1 cellular context compared by ENCODE assay signal in the genomic region with DNA sequence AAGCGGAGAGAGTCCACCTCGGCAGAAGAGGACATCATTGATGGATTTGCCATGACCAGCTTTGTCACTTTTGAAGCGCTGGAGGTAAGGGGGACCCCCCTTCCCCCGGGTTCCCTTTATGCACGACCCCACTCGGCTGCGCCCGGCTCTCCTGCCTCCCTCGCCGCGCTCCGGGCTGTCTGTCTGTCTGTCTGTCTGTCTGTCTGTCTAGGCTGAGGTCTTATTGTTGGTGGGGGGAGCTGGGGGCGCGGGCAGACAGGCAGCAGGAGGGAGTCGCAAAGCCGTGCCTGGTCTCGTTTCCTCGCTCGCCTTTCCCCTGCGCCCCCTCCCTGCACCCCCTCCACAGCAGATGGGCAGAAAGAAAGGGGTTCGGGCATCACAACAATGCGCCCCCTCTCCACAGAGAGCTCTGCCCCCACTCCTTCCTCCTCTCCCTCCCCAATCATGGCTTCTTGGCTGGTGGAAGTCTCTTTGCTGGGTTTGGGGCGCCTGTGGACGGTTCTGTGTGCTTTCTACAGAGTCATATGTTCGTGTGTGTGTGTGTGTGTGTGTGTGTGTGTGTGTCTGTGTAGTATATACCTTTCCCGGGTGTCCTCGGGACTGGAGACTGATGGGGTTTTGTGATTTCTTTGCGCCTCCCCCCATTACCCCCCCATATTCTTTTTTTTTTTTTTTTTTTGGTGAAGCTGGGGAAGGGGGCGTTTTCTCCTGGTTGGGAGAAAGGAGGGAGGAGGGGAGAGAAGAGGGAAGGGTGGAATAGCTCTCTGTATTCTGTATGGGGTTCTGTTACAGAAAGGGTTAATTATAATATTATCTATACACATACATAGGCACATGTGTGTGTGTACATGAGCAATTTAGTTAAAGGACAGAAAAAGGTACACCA.
TF ChIP-seq lines count a peak whose summit lies in the region.

No MANE protein-coding gene starts in this region.

TF ChIP-seq in GM12878, 131 proteins besides CTCF, POLR2A, EP300 and RAD21 (continued from another document):
- TF ChIP-seq, protein P1, sequence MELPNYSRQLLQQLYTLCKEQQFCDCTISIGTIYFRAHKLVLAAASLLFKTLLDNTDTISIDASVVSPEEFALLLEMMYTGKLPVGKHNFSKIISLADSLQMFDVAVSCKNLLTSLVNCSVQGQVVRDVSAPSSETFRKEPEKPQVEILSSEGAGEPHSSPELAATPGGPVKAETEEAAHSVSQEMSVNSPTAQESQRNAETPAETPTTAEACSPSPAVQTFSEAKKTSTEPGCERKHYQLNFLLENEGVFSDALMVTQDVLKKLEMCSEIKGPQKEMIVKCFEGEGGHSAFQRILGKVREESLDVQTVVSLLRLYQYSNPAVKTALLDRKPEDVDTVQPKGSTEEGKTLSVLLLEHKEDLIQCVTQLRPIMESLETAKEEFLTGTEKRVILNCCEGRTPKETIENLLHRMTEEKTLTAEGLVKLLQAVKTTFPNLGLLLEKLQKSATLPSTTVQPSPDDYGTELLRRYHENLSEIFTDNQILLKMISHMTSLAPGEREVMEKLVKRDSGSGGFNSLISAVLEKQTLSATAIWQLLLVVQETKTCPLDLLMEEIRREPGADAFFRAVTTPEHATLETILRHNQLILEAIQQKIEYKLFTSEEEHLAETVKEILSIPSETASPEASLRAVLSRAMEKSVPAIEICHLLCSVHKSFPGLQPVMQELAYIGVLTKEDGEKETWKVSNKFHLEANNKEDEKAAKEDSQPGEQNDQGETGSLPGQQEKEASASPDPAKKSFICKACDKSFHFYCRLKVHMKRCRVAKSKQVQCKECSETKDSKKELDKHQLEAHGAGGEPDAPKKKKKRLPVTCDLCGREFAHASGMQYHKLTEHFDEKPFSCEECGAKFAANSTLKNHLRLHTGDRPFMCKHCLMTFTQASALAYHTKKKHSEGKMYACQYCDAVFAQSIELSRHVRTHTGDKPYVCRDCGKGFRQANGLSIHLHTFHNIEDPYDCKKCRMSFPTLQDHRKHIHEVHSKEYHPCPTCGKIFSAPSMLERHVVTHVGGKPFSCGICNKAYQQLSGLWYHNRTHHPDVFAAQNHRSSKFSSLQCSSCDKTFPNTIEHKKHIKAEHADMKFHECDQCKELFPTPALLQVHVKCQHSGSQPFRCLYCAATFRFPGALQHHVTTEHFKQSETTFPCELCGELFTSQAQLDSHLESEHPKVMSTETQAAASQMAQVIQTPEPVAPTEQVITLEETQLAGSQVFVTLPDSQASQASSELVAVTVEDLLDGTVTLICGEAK (IDR thresholded peaks at IDR 0.05; ENCODE audit: borderline replicate concordance), result no peak
- TF ChIP-seq CHD1 (IDR thresholded peaks at IDR 0.05; ENCODE audit: low read depth, low read length) (no peak), MTA2 (IDR thresholded peaks at IDR 0.05; ENCODE audit: low read depth) (0 out of 2 replicates have a peak, but pooled peaks have one; percentile 28), ZNF384 (IDR thresholded peaks at IDR 0.05; ENCODE audit: borderline replicate concordance, low read depth, low read length) (peak; percentile 46; the same call in 1 of the 2 replicates), ZBED1 (IDR thresholded peaks at IDR 0.05; ENCODE audit: borderline replicate concordance) (no peak), YBX1 (IDR thresholded peaks at IDR 0.05) (no peak), STAT1 (conservative IDR thresholded peaks at IDR 0.05) (no peak), NR2F1 (conservative IDR thresholded peaks at IDR 0.05) (no peak), SIN3A (IDR thresholded peaks at IDR 0.05; ENCODE audit: low read depth, low read length) (0 out of 2 replicates have a peak, but pooled peaks have one; percentile 53), RFX5 (IDR thresholded peaks at IDR 0.05; ENCODE audit: low read depth, low read length) (no peak), HCFC1 (IDR thresholded peaks at IDR 0.05; ENCODE audit: low read length) (no peak), YY1 (IDR thresholded peaks at IDR 0.05; ENCODE audit: low read depth, low read length) (peak; percentile 35; the same call in 1 of the 2 replicates), NRF1 (conservative IDR thresholded peaks at IDR 0.05; ENCODE audit: low read depth, low read length) (no peak), CREB1 (IDR thresholded peaks at IDR 0.05; ENCODE audit: low read depth) (no peak), SMARCA5 (IDR thresholded peaks at IDR 0.05) (no peak), TAF1 (IDR thresholded peaks at IDR 0.05; ENCODE audit: borderline replicate concordance, low read depth, low read length) (no peak), IKZF2 (IDR thresholded peaks at IDR 0.05) (0 out of 4 replicates have a peak, but pooled peaks of 1 of the 2 experiments have one; percentile 15), HDAC2 (IDR thresholded peaks at IDR 0.05) (no peak), CBX5 (IDR thresholded peaks at IDR 0.05; ENCODE audit: low read depth) (0 out of 2 replicates have a peak, but pooled peaks have one; percentile 16), GATAD2B (conservative IDR thresholded peaks at IDR 0.05; ENCODE audit: low read depth) (0 out of 2 replicates have a peak, but pooled peaks have one; percentile 13), NFIC (IDR thresholded peaks at IDR 0.05; ENCODE audit: low read depth, low read length) (no peak), CBFB (IDR thresholded peaks at IDR 0.05; ENCODE audit: low read depth) (no peak), BRCA1 (IDR thresholded peaks at IDR 0.05; ENCODE audit: low read depth, low read length) (no peak)
- TF ChIP-seq, protein P2, sequence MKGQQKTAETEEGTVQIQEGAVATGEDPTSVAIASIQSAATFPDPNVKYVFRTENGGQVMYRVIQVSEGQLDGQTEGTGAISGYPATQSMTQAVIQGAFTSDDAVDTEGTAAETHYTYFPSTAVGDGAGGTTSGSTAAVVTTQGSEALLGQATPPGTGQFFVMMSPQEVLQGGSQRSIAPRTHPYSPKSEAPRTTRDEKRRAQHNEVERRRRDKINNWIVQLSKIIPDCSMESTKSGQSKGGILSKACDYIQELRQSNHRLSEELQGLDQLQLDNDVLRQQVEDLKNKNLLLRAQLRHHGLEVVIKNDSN (IDR thresholded peaks at IDR 0.05; ENCODE audit: borderline replicate concordance, extremely low read length, insufficient read depth, low read depth, low read length), result no peak
- TF ChIP-seq, protein P3, sequence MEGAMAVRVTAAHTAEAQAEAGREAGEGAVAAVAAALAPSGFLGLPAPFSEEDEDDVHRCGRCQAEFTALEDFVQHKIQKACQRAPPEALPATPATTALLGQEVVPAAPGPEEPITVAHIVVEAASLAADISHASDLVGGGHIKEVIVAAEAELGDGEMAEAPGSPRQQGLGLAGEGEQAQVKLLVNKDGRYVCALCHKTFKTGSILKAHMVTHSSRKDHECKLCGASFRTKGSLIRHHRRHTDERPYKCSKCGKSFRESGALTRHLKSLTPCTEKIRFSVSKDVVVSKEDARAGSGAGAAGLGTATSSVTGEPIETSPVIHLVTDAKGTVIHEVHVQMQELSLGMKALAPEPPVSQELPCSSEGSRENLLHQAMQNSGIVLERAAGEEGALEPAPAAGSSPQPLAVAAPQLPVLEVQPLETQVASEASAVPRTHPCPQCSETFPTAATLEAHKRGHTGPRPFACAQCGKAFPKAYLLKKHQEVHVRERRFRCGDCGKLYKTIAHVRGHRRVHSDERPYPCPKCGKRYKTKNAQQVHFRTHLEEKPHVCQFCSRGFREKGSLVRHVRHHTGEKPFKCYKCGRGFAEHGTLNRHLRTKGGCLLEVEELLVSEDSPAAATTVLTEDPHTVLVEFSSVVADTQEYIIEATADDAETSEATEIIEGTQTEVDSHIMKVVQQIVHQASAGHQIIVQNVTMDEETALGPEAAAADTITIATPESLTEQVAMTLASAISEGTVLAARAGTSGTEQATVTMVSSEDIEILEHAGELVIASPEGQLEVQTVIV (IDR thresholded peaks at IDR 0.05; ENCODE audit: borderline replicate concordance, partially characterized antibody), result no peak
- TF ChIP-seq, protein P4, sequence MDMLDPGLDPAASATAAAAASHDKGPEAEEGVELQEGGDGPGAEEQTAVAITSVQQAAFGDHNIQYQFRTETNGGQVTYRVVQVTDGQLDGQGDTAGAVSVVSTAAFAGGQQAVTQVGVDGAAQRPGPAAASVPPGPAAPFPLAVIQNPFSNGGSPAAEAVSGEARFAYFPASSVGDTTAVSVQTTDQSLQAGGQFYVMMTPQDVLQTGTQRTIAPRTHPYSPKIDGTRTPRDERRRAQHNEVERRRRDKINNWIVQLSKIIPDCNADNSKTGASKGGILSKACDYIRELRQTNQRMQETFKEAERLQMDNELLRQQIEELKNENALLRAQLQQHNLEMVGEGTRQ (IDR thresholded peaks at IDR 0.05; ENCODE audit: borderline replicate concordance, low read depth, low read length), result no peak
